Comparison of ENCODE assay signal across 3 cellular contexts in genomic region chr4:16483540-16483939, GRCh38.
"Had no signal": no experiment of that assay in that cellular context is flagged by ENCODE, and none has a peak within 500 bp of the region (broad histone marks: within the 10 kb centered on the region; RNA-seq: fewer than 3 reads in every experiment).

No MANE protein-coding gene starts in this region.

- ATAC-seq: GM12878 had no signal

- DNase-seq: GDM1, GF-D8 had no signal

- H3K4me3 ChIP-seq: GM12878 had no signal
